33 cellular contexts compared by ENCODE assay signal in the genomic region with DNA sequence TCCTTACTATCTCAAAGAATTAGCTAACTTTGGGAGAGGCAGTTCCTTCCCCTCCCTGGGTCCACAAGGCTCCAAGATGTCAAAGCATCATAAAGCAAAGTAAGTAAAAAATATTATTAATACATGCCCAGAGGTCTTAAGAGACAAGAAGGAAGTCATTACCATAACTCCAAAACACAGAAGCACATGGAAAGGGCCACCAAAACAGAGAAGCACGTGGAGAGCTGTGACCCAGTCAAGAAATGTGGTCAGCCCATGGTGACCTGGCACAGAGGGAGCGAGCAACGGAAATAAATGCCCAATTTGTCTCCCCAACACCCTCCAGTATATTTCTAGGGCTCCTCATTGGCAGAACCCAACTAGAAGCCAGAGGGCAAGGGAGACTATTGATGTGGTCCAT.
"Had no signal": no experiment of that assay in that cellular context is flagged by ENCODE, and none has a peak within 500 bp of the region (broad histone marks: within the 10 kb centered on the region; RNA-seq: fewer than 3 reads in every experiment).

No MANE protein-coding gene starts in this region.

- H3K9me3 ChIP-seq: MG63 had no signal

- H3K4me2 ChIP-seq: KMS-11 had no signal

- H3K27ac ChIP-seq: KMS-11 had no signal

- DNase-seq: Karpas-422, Kasumi-1, MG63, MM.1S, MV-4-11, NCI-H1048, NCI-H1092, NCI-H1092 treated with DMSO at 0.1 percent for 48 hours, NCI-H1105, NCI-H1105 treated with DMSO at 0.1 percent for 48 hours, NCI-H1417, NCI-H1417 treated with DMSO at 0.1 percent for 48 hours, NCI-H1436, NCI-H1436 treated with DMSO at 0.1 percent for 48 hours, NCI-H146, NCI-H1694, NCI-H1694 treated with DMSO at 0.1 percent for 48 hours, NCI-H187, NCI-H187 treated with DMSO at 0.1 percent for 48 hours, NCI-H1930, NCI-H2029 treated with DMSO at 0.1 percent for 48 hours, NCI-H2081, NCI-H2081 treated with DMSO at 0.1 percent for 48 hours, NCI-H2107, NCI-H2171, NCI-H2171 treated with DMSO at 0.1 percent for 48 hours, NCI-H2227 treated with DMSO at 0.1 percent for 48 hours, NCI-H226, NCI-H345, NCI-H446, NCI-H446 treated with DMSO at 0.1 percent for 48 hours, NCI-H510A had no signal

- H3K4me3 ChIP-seq: MG63 had no signal

- H3K36me3 ChIP-seq: MG63 had no signal

- H3K9ac ChIP-seq: KMS-11 had no signal
